31 cellular contexts compared by ENCODE assay signal in genomic region chr20:59742351-59743095, GRCh38.
"Had no signal": no experiment of that assay in that cellular context is flagged by ENCODE, and none has a peak within 500 bp of the region (broad histone marks: within the 10 kb centered on the region; RNA-seq: fewer than 3 reads in every experiment).

No MANE protein-coding gene starts in this region.

- H3K9me3 ChIP-seq: adrenal gland, ascending aorta, breast epithelium, colonic mucosa, esophagus squamous epithelium, gastroesophageal sphincter had no signal

- H3K4me3 ChIP-seq: adrenal gland, ascending aorta, breast epithelium, colonic mucosa, esophagus squamous epithelium, gastroesophageal sphincter had no signal

- H3K36me3 Mint-ChIP-seq: activated naive CD8-positive, alpha-beta T cell treated with anti-CD3 and anti-CD28 coated beads for 36 hours had no signal

- H3K9me3 Mint-ChIP-seq: activated B cell treated with CpG ODN at 0.5 μM for 24 hours; activated CD4-positive, alpha-beta memory T cell treated with anti-CD3 and anti-CD28 coated beads, Interleukin-2, amount 10 ng/mL, durations not matched to agents 7 days and 5 days; activated naive CD8-positive, alpha-beta T cell treated with anti-CD3 and anti-CD28 coated beads for 36 hours; activated naive CD8-positive, alpha-beta T cell treated with anti-CD3 and anti-CD28 coated beads, Interleukin-2, amount 50 U/mL, for 24 hours; activated T-cell treated with anti-CD3 and anti-CD28 coated beads, Interleukin-2, amount 50 U/mL, for 24 hours; brain; central memory CD8-positive, alpha-beta T cell; T-helper 2 cell treated with Interferon-gamma antibody and Interleukin-4, amounts not matched to agents 5 μg/mL and 100 μg/mL, for 36 hours had no signal

- H3K27ac ChIP-seq: adrenal gland, ascending aorta, breast epithelium, colonic mucosa, epithelial cell of prostate, esophagus squamous epithelium, gastroesophageal sphincter, WERI-Rb-1 had no signal

- H3K27me3 ChIP-seq: ascending aorta, colonic mucosa had no signal

- FAIRE-seq: endometrium, endothelial cell of umbilical vein had no signal

- H3K4me1 ChIP-seq: adrenal gland, ascending aorta, breast epithelium, colonic mucosa, esophagus squamous epithelium, gastroesophageal sphincter had no signal

- H3K27me3 Mint-ChIP-seq: activated B cell treated with CpG ODN at 0.5 μM for 24 hours; activated CD4-positive, alpha-beta memory T cell treated with anti-CD3 and anti-CD28 coated beads, Interleukin-2, amount 10 ng/mL, durations not matched to agents 7 days and 5 days had no signal

- H3K4me1 Mint-ChIP-seq: activated B cell treated with CpG ODN at 0.5 μM for 24 hours; activated CD4-positive, alpha-beta memory T cell treated with anti-CD3 and anti-CD28 coated beads, Interleukin-2, amount 10 ng/mL, durations not matched to agents 7 days and 5 days; activated naive CD8-positive, alpha-beta T cell treated with anti-CD3 and anti-CD28 coated beads for 36 hours; activated naive CD8-positive, alpha-beta T cell treated with anti-CD3 and anti-CD28 coated beads, Interleukin-2, amount 50 U/mL, for 24 hours; central memory CD8-positive, alpha-beta T cell; T-helper 17 cell had no signal

- H3K4me3 Mint-ChIP-seq: activated B cell treated with CpG ODN at 0.5 μM for 24 hours; activated CD4-positive, alpha-beta memory T cell treated with anti-CD3 and anti-CD28 coated beads, Interleukin-2, amount 10 ng/mL, durations not matched to agents 7 days and 5 days; activated naive CD8-positive, alpha-beta T cell treated with anti-CD3 and anti-CD28 coated beads for 36 hours; activated naive CD8-positive, alpha-beta T cell treated with anti-CD3 and anti-CD28 coated beads, Interleukin-2, amount 50 U/mL, for 24 hours; activated T-cell treated with anti-CD3 and anti-CD28 coated beads, Interleukin-2, amount 50 U/mL, for 24 hours; activated T-cell treated with anti-CD3 and anti-CD28 coated beads, Interleukin-2, amount 50 U/mL, for 72 hours; brain; central memory CD8-positive, alpha-beta T cell; T-helper 17 cell; T-helper 2 cell treated with Interferon-gamma antibody and Interleukin-4, amounts not matched to agents 5 μg/mL and 100 μg/mL, for 36 hours had no signal

- H3K36me3 ChIP-seq: adrenal gland, ascending aorta, breast epithelium, colonic mucosa, esophagus squamous epithelium, gastroesophageal sphincter, WERI-Rb-1 had no signal

- DNase-seq: activated B cell treated with CpG ODN at 0.5 μM for 24 hours; activated CD4-positive, alpha-beta memory T cell treated with anti-CD3 and anti-CD28 coated beads, Interleukin-2, amount 10 ng/mL, durations not matched to agents 7 days and 5 days; activated CD4-positive, alpha-beta T cell treated with anti-CD3 and anti-CD28 coated beads for 48 hours; activated CD8-positive, alpha-beta memory T cell treated with anti-CD3 and anti-CD28 coated beads, Interleukin-2, amount 50 U/mL, for 48 hours; activated gamma-delta T cell; activated naive CD4-positive, alpha-beta T cell treated with anti-CD3 and anti-CD28 coated beads, Interleukin-2, amount 50 U/mL, for 16 hours; activated naive CD4-positive, alpha-beta T cell treated with Interleukin-2 at 50 U/mL for 16 hours; activated naive CD8-positive, alpha-beta T cell treated with anti-CD3 and anti-CD28 coated beads for 36 hours; activated naive CD8-positive, alpha-beta T cell treated with anti-CD3 and anti-CD28 coated beads, Interleukin-2, amount 50 U/mL, for 24 hours; activated T-cell treated with anti-CD3 and anti-CD28 coated beads for 4 hours; activated T-cell treated with anti-CD3 and anti-CD28 coated beads, Interleukin-2, amount 50 U/mL, for 24 hours; activated T-cell treated with anti-CD3 and anti-CD28 coated beads, Interleukin-2, amount 50 U/mL, for 72 hours; adrenal gland; amygdala; colonic mucosa; effector CD8-positive, alpha-beta T cell; esophagus squamous epithelium; foreskin melanocyte; T-helper 1 cell; T-helper 17 cell; T1000; WERI-Rb-1 had no signal

- H3K27ac Mint-ChIP-seq: activated B cell treated with CpG ODN at 0.5 μM for 24 hours; activated CD4-positive, alpha-beta memory T cell treated with anti-CD3 and anti-CD28 coated beads, Interleukin-2, amount 10 ng/mL, durations not matched to agents 7 days and 5 days; activated naive CD8-positive, alpha-beta T cell treated with anti-CD3 and anti-CD28 coated beads for 36 hours; activated naive CD8-positive, alpha-beta T cell treated with anti-CD3 and anti-CD28 coated beads, Interleukin-2, amount 50 U/mL, for 24 hours; activated T-cell treated with anti-CD3 and anti-CD28 coated beads, Interleukin-2, amount 50 U/mL, for 24 hours; activated T-cell treated with anti-CD3 and anti-CD28 coated beads, Interleukin-2, amount 50 U/mL, for 72 hours; T-helper 17 cell; T-helper 2 cell treated with Interferon-gamma antibody and Interleukin-4, amounts not matched to agents 5 μg/mL and 100 μg/mL, for 36 hours had no signal
